8 cellular contexts compared by ENCODE assay signal in the genomic region with DNA sequence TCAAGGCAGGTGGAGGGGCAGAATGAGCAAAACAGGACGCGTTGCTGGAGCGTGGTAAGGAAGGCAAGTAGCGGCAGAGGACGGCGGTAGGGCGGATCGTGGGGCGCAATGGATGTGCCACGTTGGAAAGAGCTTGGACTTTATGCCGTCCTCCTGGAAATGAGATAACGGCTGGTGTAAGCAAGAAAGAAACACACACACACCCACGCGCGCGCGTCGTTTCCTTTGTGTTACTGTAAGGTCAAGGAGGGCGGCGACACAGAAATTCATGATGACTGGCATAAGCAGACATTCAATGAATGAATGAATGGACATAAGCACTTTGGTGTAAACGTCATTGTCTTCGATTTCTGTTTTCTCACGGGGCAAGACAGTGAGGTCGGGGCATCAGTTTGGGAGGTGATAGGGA. TPM values are rescaled to one million over a fixed set of nuclear protein-coding genes. Genes with fewer than 3 reads are reported as not detected.
DNase-seq lines count a peak whose midpoint lies in the region; ATAC-seq, FAIRE-seq and TF ChIP-seq lines count a peak whose summit lies in the region.

No MANE protein-coding gene starts in this region.

- peaks cover 18% of the 10 kb centered on the region for H3K4me1 Mint-ChIP-seq in activated CD4-positive, alpha-beta memory T cell treated with anti-CD3 and anti-CD28 coated beads for 36 hours (ENCODE audit: low read depth)
- H3K4me1 Mint-ChIP-seq in endothelial cell (ENCODE audit: unreplicated experiment): peaks cover 15% of the 10 kb centered on the region

- no peak for ATAC-seq in GM21717 (IDR thresholded peaks at IDR 0.05; ENCODE audit: unreplicated experiment)

- CTCF ChIA-PET in activated CD4-positive, alpha-beta memory T cell treated with anti-CD3 and anti-CD28 coated beads for 36 hours (lab: Charles Lee): interaction anchor here (0.9 to 2.1 kb wide), 6 partner anchors 36 to 223 kb away, joined by 3 to 8 read pairs (median 6); partner anchors contain the start of gene CUTC

- intact Hi-C loops in activated CD4-positive, alpha-beta memory T cell treated with anti-CD3 and anti-CD28 coated beads for 36 hours (cut with micrococcal nuclease): loop anchor here (1.0 to 2.0 kb wide), 4 partner anchors 38 to 228 kb away; partner anchors contain the start of genes COX15, CUTC, GOT1 and SLC25A28

- peak overlapping the region; percentile 84 for H3K27ac Mint-ChIP-seq in activated CD4-positive, alpha-beta memory T cell treated with anti-CD3 and anti-CD28 coated beads for 36 hours
- H3K27ac Mint-ChIP-seq in endothelial cell (ENCODE audit: unreplicated experiment): peak overlapping the region; percentile 74

- DNase-seq in CD1c-positive myeloid dendritic cell (ENCODE audit: extremely low spot score) (peak; percentile 90), HT-29 (ENCODE audit: low spot score) (peak; percentile 49), endothelial cell (ENCODE audit: low spot score) (peak; percentile 13), myocyte (ENCODE audit: low read depth) (peak; percentile 25), GM19239 (ENCODE audit: insufficient read length, low spot score) (no peak)
- peak; percentile 86 for DNase-seq in activated CD4-positive, alpha-beta memory T cell treated with anti-CD3 and anti-CD28 coated beads for 36 hours
- peak; percentile 63 for DNase-seq in stimulated activated naive CD4-positive, alpha-beta T cell treated with Interleukin-2 at 50 U/mL for 16 hours (lab: John Stamatoyannopoulos, UW)

- peak overlapping the region; percentile 83 for H3K4me3 Mint-ChIP-seq in activated CD4-positive, alpha-beta memory T cell treated with anti-CD3 and anti-CD28 coated beads for 36 hours
- peak overlapping the region; percentile 98 for H3K4me3 Mint-ChIP-seq in endothelial cell (ENCODE audit: unreplicated experiment)

- POLR2A ChIA-PET in activated CD4-positive, alpha-beta memory T cell treated with anti-CD3 and anti-CD28 coated beads for 36 hours (lab: Charles Lee): interaction anchor here (1.1 to 4.6 kb wide), 4 partner anchors 38 to 352 kb away, joined by 3 to 55 read pairs (median 6); partner anchors contain the start of genes COX15, CUTC, DNMBP and SLC25A28

- H3K27me3 Mint-ChIP-seq in activated CD4-positive, alpha-beta memory T cell treated with anti-CD3 and anti-CD28 coated beads for 36 hours: peaks cover 18% of the 10 kb centered on the region
- no peaks in the 10 kb centered on the region for H3K27me3 Mint-ChIP-seq in endothelial cell (ENCODE audit: unreplicated experiment)

- no peaks in the 10 kb centered on the region for H3K36me3 Mint-ChIP-seq in activated CD4-positive, alpha-beta memory T cell treated with anti-CD3 and anti-CD28 coated beads for 36 hours
- H3K36me3 Mint-ChIP-seq in endothelial cell (ENCODE audit: low read depth, unreplicated experiment): peaks cover 8% of the 10 kb centered on the region

- TF ChIP-seq CTCF in endothelial cell (IDR thresholded peaks at IDR 0.05; ENCODE audit: unreplicated experiment): no peak

- H3K9me3 Mint-ChIP-seq in activated CD4-positive, alpha-beta memory T cell treated with anti-CD3 and anti-CD28 coated beads for 36 hours: no peaks in the 10 kb centered on the region
- H3K9me3 Mint-ChIP-seq in endothelial cell (ENCODE audit: unreplicated experiment): no peaks in the 10 kb centered on the region

- no peak for FAIRE-seq in GM19239 (lab: Jason Lieb, UNC)

RNA-seq across cellular contexts. Expression of gene ENTPD7, which starts 0.7 kb away (rescaled TPM):
- 8.5 and 8.9 TPM in 2 replicates for total RNA-seq in HT-29 (2014; rRNA removed; shearing (Covaris generic))
- total RNA-seq in activated CD4-positive, alpha-beta memory T cell treated with anti-CD3 and anti-CD28 coated beads for 36 hours: 1 to 10 TPM; 3.0 to 3.3 TPM
- 16.5 TPM for total RNA-seq in endothelial cell (ENCODE audit: unreplicated experiment)
- 7.8 and 9.3 TPM in 2 replicates for total RNA-seq in myocyte
- polyA plus RNA-seq in myocyte (2012): 4.6 TPM

RNA-seq across cellular contexts. Expression of gene SLC25A28, which starts 38.4 kb away (rescaled TPM):
- total RNA-seq in HT-29 (2014; rRNA removed; shearing (Covaris generic)): 19.9 and 29.4 TPM in 2 replicates
- total RNA-seq in activated CD4-positive, alpha-beta memory T cell treated with anti-CD3 and anti-CD28 coated beads for 36 hours: 10 to 100 TPM; 69.9 to 70.9 TPM
- total RNA-seq in endothelial cell (ENCODE audit: unreplicated experiment): 34.5 TPM
- 20.7 and 20.9 TPM in 2 replicates for total RNA-seq in myocyte
- polyA plus RNA-seq in myocyte (2012): 24.1 TPM
